Comparison of ENCODE assay signal across 16 cellular contexts in genomic region chrX:77740376-77740905, GRCh38. TPM values are rescaled to one million over a fixed set of nuclear protein-coding genes. Genes with fewer than 3 reads are reported as not detected.
DNase-seq lines count a peak whose midpoint lies in the region; ATAC-seq and TF ChIP-seq lines count a peak whose summit lies in the region.
"Had no signal": no experiment of that assay in that cellular context is flagged by ENCODE, and none has a peak within 500 bp of the region (broad histone marks: within the 10 kb centered on the region; RNA-seq: fewer than 3 reads in every experiment).

No MANE protein-coding gene starts in this region.

- no peak for TF ChIP-seq CTCF in activated CD8-positive, alpha-beta T cell treated with anti-CD3 and anti-CD28 coated beads for 36 hours (IDR thresholded peaks at IDR 0.05)
- TF ChIP-seq CTCF in progenitor cell of endocrine pancreas (IDR thresholded peaks at IDR 0.05; ENCODE audit: unreplicated experiment), result no peak

- CTCF ChIA-PET in activated CD8-positive, alpha-beta T cell treated with anti-CD3 and anti-CD28 coated beads for 36 hours (lab: Charles Lee), result no interaction called here
- CTCF ChIA-PET in activated CD8-positive, alpha-beta T cell treated with anti-CD3 and anti-CD28 coated beads, Interleukin-2, amount 10 ng/mL, durations not matched to agents 7 days and 5 days (lab: Charles Lee), result no interaction called here

- H3K27ac Mint-ChIP-seq in activated CD8-positive, alpha-beta T cell treated with anti-CD3 and anti-CD28 coated beads for 36 hours, result peak overlapping the region; percentile 83
- no peak overlapping the region for H3K27ac Mint-ChIP-seq in activated CD8-positive, alpha-beta T cell treated with anti-CD3 and anti-CD28 coated beads, Interleukin-2, amount 10 ng/mL, durations not matched to agents 7 days and 5 days
- peak overlapping the region; percentile 75 for H3K27ac Mint-ChIP-seq in central memory CD8-positive, alpha-beta T cell (ENCODE audit: low read depth)
- peak overlapping the region; percentile 46 for H3K27ac Mint-ChIP-seq in progenitor cell of endocrine pancreas
- H3K27ac Mint-ChIP-seq: neural progenitor cell had no signal

- in situ Hi-C loops in G401 (cut with HindIII; ENCODE audit: low sequenced_read_pairs), result no loop called here

- peak overlapping the region; percentile 21 for H3K4me3 Mint-ChIP-seq in activated CD8-positive, alpha-beta T cell treated with anti-CD3 and anti-CD28 coated beads for 36 hours
- H3K4me3 Mint-ChIP-seq in activated CD8-positive, alpha-beta T cell treated with anti-CD3 and anti-CD28 coated beads, Interleukin-2, amount 10 ng/mL, durations not matched to agents 7 days and 5 days, result no peak overlapping the region
- H3K4me3 Mint-ChIP-seq in central memory CD8-positive, alpha-beta T cell, result no peak overlapping the region
- H3K4me3 Mint-ChIP-seq in progenitor cell of endocrine pancreas (ENCODE audit: low read depth), result no peak overlapping the region
- H3K4me3 Mint-ChIP-seq: activated T-cell treated with anti-CD3 and anti-CD28 coated beads, Interleukin-2, amount 50 U/mL, for 4 hours; neural progenitor cell had no signal

- ATAC-seq in activated CD8-positive, alpha-beta T cell treated with anti-CD3 and anti-CD28 coated beads for 36 hours, result peak; percentile 51
- ATAC-seq in activated CD8-positive, alpha-beta T cell treated with anti-CD3 and anti-CD28 coated beads, Interleukin-2, amount 10 ng/mL, durations not matched to agents 7 days and 5 days, result no peak
- ATAC-seq in central memory CD8-positive, alpha-beta T cell (replicated peaks; ENCODE audit: extremely low read depth, poor library complexity, severe bottlenecking), result no peak
- ATAC-seq in HG03175 (IDR thresholded peaks at IDR 0.05; ENCODE audit: unreplicated experiment), result no peak
- ATAC-seq: activated T-cell treated with anti-CD3 and anti-CD28 coated beads, Interleukin-2, amount 50 U/mL, for 4 hours; left ventricle myocardium superior had no signal

- H3K9me3 Mint-ChIP-seq in activated CD8-positive, alpha-beta T cell treated with anti-CD3 and anti-CD28 coated beads for 36 hours, result peaks cover 2% of the 10 kb centered on the region
- no peaks in the 10 kb centered on the region for H3K9me3 Mint-ChIP-seq in activated CD8-positive, alpha-beta T cell treated with anti-CD3 and anti-CD28 coated beads, Interleukin-2, amount 10 ng/mL, durations not matched to agents 7 days and 5 days (ENCODE audit: insufficient read depth)
- H3K9me3 Mint-ChIP-seq in central memory CD8-positive, alpha-beta T cell, result no peaks in the 10 kb centered on the region
- H3K9me3 Mint-ChIP-seq in progenitor cell of endocrine pancreas (ENCODE audit: low read depth), result peaks cover 26% of the 10 kb centered on the region

- intact Hi-C loops in activated CD8-positive, alpha-beta T cell treated with anti-CD3 and anti-CD28 coated beads for 36 hours (cut with micrococcal nuclease), result no loop called here
- intact Hi-C loops in head of caudate nucleus (cut with DNase I), result no loop called here

- H3K36me3 Mint-ChIP-seq in activated CD8-positive, alpha-beta T cell treated with anti-CD3 and anti-CD28 coated beads for 36 hours (ENCODE audit: low read depth), result peaks cover 10% of the 10 kb centered on the region
- peaks cover 7% of the 10 kb centered on the region for H3K36me3 Mint-ChIP-seq in activated CD8-positive, alpha-beta T cell treated with anti-CD3 and anti-CD28 coated beads, Interleukin-2, amount 10 ng/mL, durations not matched to agents 7 days and 5 days (ENCODE audit: low read depth)
- no peaks in the 10 kb centered on the region for H3K36me3 Mint-ChIP-seq in central memory CD8-positive, alpha-beta T cell (ENCODE audit: insufficient read depth)
- H3K36me3 Mint-ChIP-seq in progenitor cell of endocrine pancreas (ENCODE audit: insufficient read depth), result peaks cover 7% of the 10 kb centered on the region

- POLR2A ChIA-PET in activated CD8-positive, alpha-beta T cell treated with anti-CD3 and anti-CD28 coated beads for 36 hours (lab: Charles Lee), result no interaction called here
- POLR2A ChIA-PET in activated CD8-positive, alpha-beta T cell treated with anti-CD3 and anti-CD28 coated beads, Interleukin-2, amount 10 ng/mL, durations not matched to agents 7 days and 5 days (lab: Charles Lee), result no interaction called here

- no peaks in the 10 kb centered on the region for H3K27me3 Mint-ChIP-seq in activated CD8-positive, alpha-beta T cell treated with anti-CD3 and anti-CD28 coated beads for 36 hours
- no peaks in the 10 kb centered on the region for H3K27me3 Mint-ChIP-seq in activated CD8-positive, alpha-beta T cell treated with anti-CD3 and anti-CD28 coated beads, Interleukin-2, amount 10 ng/mL, durations not matched to agents 7 days and 5 days (ENCODE audit: low read depth)
- no peaks in the 10 kb centered on the region for H3K27me3 Mint-ChIP-seq in central memory CD8-positive, alpha-beta T cell
- H3K27me3 Mint-ChIP-seq in progenitor cell of endocrine pancreas, result no peaks in the 10 kb centered on the region

- H3K4me1 Mint-ChIP-seq in activated CD8-positive, alpha-beta T cell treated with anti-CD3 and anti-CD28 coated beads for 36 hours (ENCODE audit: low read depth), result peaks cover 43% of the 10 kb centered on the region
- H3K4me1 Mint-ChIP-seq in activated CD8-positive, alpha-beta T cell treated with anti-CD3 and anti-CD28 coated beads, Interleukin-2, amount 10 ng/mL, durations not matched to agents 7 days and 5 days (ENCODE audit: low read depth), result peaks cover 29% of the 10 kb centered on the region
- peaks cover 52% of the 10 kb centered on the region for H3K4me1 Mint-ChIP-seq in central memory CD8-positive, alpha-beta T cell
- peaks cover 17% of the 10 kb centered on the region for H3K4me1 Mint-ChIP-seq in progenitor cell of endocrine pancreas (ENCODE audit: low read depth)
- H3K4me1 Mint-ChIP-seq: neural progenitor cell had no signal

- DNase-seq in activated CD8-positive, alpha-beta T cell treated with anti-CD3 and anti-CD28 coated beads for 36 hours, result no peak
- no peak for DNase-seq in activated CD8-positive, alpha-beta T cell treated with anti-CD3 and anti-CD28 coated beads, Interleukin-2, amount 10 ng/mL, durations not matched to agents 7 days and 5 days
- DNase-seq in M059J (ENCODE audit: low read depth), result peak; percentile 7
- DNase-seq in central memory CD8-positive, alpha-beta T cell (ENCODE audit: low spot score in 2 of 2), result no peak
- DNase-seq in progenitor cell of endocrine pancreas (ENCODE audit: low spot score, unreplicated experiment), result no peak
- DNase-seq in G401 (ENCODE audit: low spot score), result no peak
- no peak for DNase-seq in head of caudate nucleus
- DNase-seq: activated T-cell treated with anti-CD3 and anti-CD28 coated beads, Interleukin-2, amount 50 U/mL, for 4 hours; DMS 273 treated with DMSO at 0.1 percent for 48 hours; IMR-90; left ventricle myocardium superior; NCI-H1092 treated with DMSO at 0.1 percent for 48 hours; NCI-H226; stimulated activated naive CD4-positive, alpha-beta T cell treated with Interleukin-2 at 50 U/mL for 16 hours had no signal

RNA-seq across cellular contexts. Expression of gene ATRX, which starts 45.6 kb away (rescaled TPM):
- total RNA-seq in activated CD8-positive, alpha-beta T cell treated with anti-CD3 and anti-CD28 coated beads for 36 hours, result 10 to 100 TPM; 51.6 to 60.9 TPM
- 10 to 100 TPM; 59.9 to 65.8 TPM for total RNA-seq in activated CD8-positive, alpha-beta T cell treated with anti-CD3 and anti-CD28 coated beads, Interleukin-2, amount 10 ng/mL, durations not matched to agents 7 days and 5 days
- 46.0 and 60.1 TPM in 2 replicates for total RNA-seq in M059J (2014; rRNA removed; shearing (Covaris generic))
- 153 and 167 TPM in 2 replicates for total RNA-seq in progenitor cell of endocrine pancreas
- 16.6 and 40.4 TPM in 2 replicates for total RNA-seq in G401 (2014; rRNA removed; shearing (Covaris generic))
